ENCODE assay signal across 21 cellular contexts in genomic region chr20:44721785-44722054, GRCh38. TPM values are rescaled to one million over a fixed set of nuclear protein-coding genes. Genes with fewer than 3 reads are reported as not detected.
DNase-seq lines count a peak whose midpoint lies in the region; ATAC-seq and TF ChIP-seq lines count a peak whose summit lies in the region.
"Had no signal": no experiment of that assay in that cellular context is flagged by ENCODE, and none has a peak within 500 bp of the region (broad histone marks: within the 10 kb centered on the region; RNA-seq: fewer than 3 reads in every experiment).

No MANE protein-coding gene starts in this region.

- no peak overlapping the region for H4K8ac ChIP-seq in H9 (replicated peaks; ENCODE audit: insufficient read length, low read depth, low read length)

- no peak for TF ChIP-seq CTCF in HCT116 (IDR thresholded peaks at IDR 0.05 in 2 of 3, conservative IDR thresholded peaks at IDR 0.05 in 1 of 3; ENCODE audit: borderline replicate concordance in 1 of 3, insufficient read depth in 1 of 3, low read depth in 2 of 3, low read length in 2 of 3)
- no peak for TF ChIP-seq CTCF in RWPE1 (conservative IDR thresholded peaks at IDR 0.05; ENCODE audit: low read depth)
- TF ChIP-seq CTCF in dorsolateral prefrontal cortex (IDR thresholded peaks at IDR 0.05 in 54 of 56, conservative IDR thresholded peaks at IDR 0.05 in 2 of 56; ENCODE audit: low read depth in 1 of 56, partially characterized antibody in 56 of 56) = no peak
- TF ChIP-seq CTCF in suprapubic skin (IDR thresholded peaks at IDR 0.05) = no peak
- no peak for TF ChIP-seq CTCF in H9 (conservative IDR thresholded peaks at IDR 0.05)

- H3K9me3 Mint-ChIP-seq in H9 = no peaks in the 10 kb centered on the region
- H3K9me3 Mint-ChIP-seq: activated naive CD8-positive, alpha-beta T cell treated with anti-CD3 and anti-CD28 coated beads, Interleukin-2, amount 10 ng/mL, durations not matched to agents 7 days and 5 days; activated T-helper 17 cell treated with anti-CD3 and anti-CD28 coated beads, Interleukin-2, amount 50 U/mL, for 72 hours; CD8-positive, alpha-beta memory T cell; natural killer cell treated with Interleukin-12 subunit alpha and Interleukin-12 subunit beta and Interleukin-15 and Interleukin-18, amount 100 ng/mL, for 72 hours had no signal

- no peak for TF ChIP-seq POLR2A in HCT116 (IDR thresholded peaks at IDR 0.05; ENCODE audit: borderline replicate concordance, extremely low read depth, insufficient read depth, insufficient read length)
- TF ChIP-seq POLR2A in suprapubic skin (IDR thresholded peaks at IDR 0.05) = no peak

- no peak overlapping the region for H3K18ac ChIP-seq in H9 (ENCODE audit: insufficient read length, low read depth, low read length)

- H3K36me3 ChIP-seq in HCT116 (ENCODE audit: control insufficient read depth in 1 of 2, insufficient read depth in 2 of 2, low read length in 2 of 2) = no peaks in the 10 kb centered on the region
- H3K36me3 ChIP-seq in suprapubic skin = no peaks in the 10 kb centered on the region
- H3K36me3 ChIP-seq: colonic mucosa, WERI-Rb-1 had no signal

- H2BK15ac ChIP-seq in H9 (ENCODE audit: low read depth, low read length) = no peak overlapping the region

- H3K27ac ChIP-seq in HCT116 (ENCODE audit: low read depth, low read length) (peak overlapping the region; percentile 39), RWPE1 (peak overlapping the region; percentile 90), dorsolateral prefrontal cortex (peak overlapping the region in 42 of 59 donors; percentile 2 to 93 (median 86)), suprapubic skin (peak overlapping the region; percentile 86), H9 (ENCODE audit: insufficient read length, low read depth, low read length) (no peak overlapping the region)
- H3K27ac ChIP-seq: body of pancreas, colonic mucosa, WERI-Rb-1 had no signal

- H4K91ac ChIP-seq in H9 (ENCODE audit: insufficient read length, low read depth, low read length) = no peak overlapping the region

- H3K27me3 ChIP-seq in HCT116 (ENCODE audit: insufficient read depth, low read length) (no peaks in the 10 kb centered on the region), dorsolateral prefrontal cortex (no peaks in the 10 kb centered on the region), suprapubic skin (no peaks in the 10 kb centered on the region), H9 (ENCODE audit: insufficient read depth, low read length) (no peaks in the 10 kb centered on the region)
- H3K27me3 ChIP-seq: body of pancreas, colonic mucosa had no signal

- H3K27me3 Mint-ChIP-seq in H9 (ENCODE audit: low read depth) = no peaks in the 10 kb centered on the region
- H3K27me3 Mint-ChIP-seq: activated naive CD8-positive, alpha-beta T cell treated with anti-CD3 and anti-CD28 coated beads, Interleukin-2, amount 10 ng/mL, durations not matched to agents 7 days and 5 days; activated T-helper 17 cell treated with anti-CD3 and anti-CD28 coated beads, Interleukin-2, amount 50 U/mL, for 72 hours had no signal

- CTCF ChIA-PET in HCT116 (lab: Charles Lee) (interaction anchor here (1.2 to 1.7 kb wide), 2 partner anchors 10 to 38 kb away, joined by 4 to 6 read pairs; no protein-coding TSS in a partner anchor), RWPE1 (lab: Yijun Ruan, JAX) (interaction anchor here (1.1 to 2.0 kb wide), 2 partner anchors 29 to 38 kb away, joined by 3 to 8 read pairs; no protein-coding TSS in a partner anchor)

- no peak for ATAC-seq in HCT116
- ATAC-seq in GM21447 (IDR thresholded peaks at IDR 0.05; ENCODE audit: unreplicated experiment) = no peak
- ATAC-seq in GM19351 (IDR thresholded peaks at IDR 0.05; ENCODE audit: unreplicated experiment) = no peak
- ATAC-seq: activated T-helper 17 cell treated with anti-CD3 and anti-CD28 coated beads, Interleukin-2, amount 50 U/mL, for 72 hours; natural killer cell treated with Interleukin-12 subunit alpha and Interleukin-12 subunit beta and Interleukin-15 and Interleukin-18, amount 100 ng/mL, for 72 hours had no signal

- POLR2A ChIA-PET in HCT116 (lab: Charles Lee) = interaction anchor here (0.7 kb wide), 1 partner anchor 78 kb away, joined by 3 read pairs; no protein-coding TSS in a partner anchor
- POLR2A ChIA-PET in RWPE1 (lab: Yijun Ruan, JAX; ENCODE audit: low non-redundant PET) = no interaction called here

- no peaks in the 10 kb centered on the region for H4K20me1 ChIP-seq in HCT116 (ENCODE audit: insufficient read depth)
- no peaks in the 10 kb centered on the region for H4K20me1 ChIP-seq in H9 (ENCODE audit: control insufficient read depth, insufficient read depth, insufficient read length)

- H2AK5ac ChIP-seq in H9 (ENCODE audit: insufficient read length, low read length) = no peak overlapping the region

- TF ChIP-seq RAD21 in HCT116 (IDR thresholded peaks at IDR 0.05; ENCODE audit: low read depth) = no peak

- WGBS in suprapubic skin = 100% methylated on average over 1 of the region's 1 CpG
- WGBS in H9 (ENCODE audit: extremely low coverage, insufficient read length, low lambda C conversion rate) = no CpG with 5 or more reads among the region's 1 CpG

- H3K4me1 ChIP-seq in HCT116 (ENCODE audit: control insufficient read depth in 1 of 2, insufficient read depth in 2 of 2, low read length in 2 of 2) (peaks cover 29 to 30% of the 10 kb centered on the region in 2 experiments), suprapubic skin (peaks cover 24% of the 10 kb centered on the region), H9 (ENCODE audit: insufficient read depth, low read length) (no peaks in the 10 kb centered on the region)
- H3K4me1 ChIP-seq: colonic mucosa had no signal

- H3K56ac ChIP-seq in H9 (ENCODE audit: insufficient read length, low read depth, low read length) = no peak overlapping the region

- no peak overlapping the region for H3T11ph ChIP-seq in H9 (ENCODE audit: low read length)

- H2BK5ac ChIP-seq in H9 (ENCODE audit: insufficient read length, low read length) = no peak overlapping the region

- H3K4me2 ChIP-seq in HCT116 (ENCODE audit: low read length) (peak overlapping the region; percentile 61), H9 (ENCODE audit: insufficient read depth, insufficient read length, low read length) (no peak overlapping the region)

- H3K79me2 ChIP-seq in HCT116 (ENCODE audit: insufficient read depth, low read length) (no peaks in the 10 kb centered on the region), H9 (ENCODE audit: insufficient read depth, low read length) (no peaks in the 10 kb centered on the region)

- H3K4me3 ChIP-seq in HCT116 (replicated peaks in 1 of 2; ENCODE audit: low read depth in 1 of 2, low read length in 2 of 2) (0 out of 4 replicates have a peak overlapping the region, but pooled peaks of 1 of the 2 experiments have one; percentile 0), dorsolateral prefrontal cortex (no peak overlapping the region), suprapubic skin (no peak overlapping the region)
- H3K4me3 ChIP-seq: body of pancreas, colonic mucosa had no signal

- no peaks in the 10 kb centered on the region for H3K9me3 ChIP-seq in HCT116 (ENCODE audit: control insufficient read depth in 1 of 2, insufficient read depth in 1 of 2, low read depth in 1 of 2, low read length in 2 of 2)
- H3K9me3 ChIP-seq in suprapubic skin = no peaks in the 10 kb centered on the region
- no peaks in the 10 kb centered on the region for H3K9me3 ChIP-seq in H9 (ENCODE audit: control insufficient read depth, low read depth, low read length)
- H3K9me3 ChIP-seq: body of pancreas, colonic mucosa had no signal

- H3K79me1 ChIP-seq in H9 (ENCODE audit: insufficient read depth, low read depth, low read length, poor library complexity, severe bottlenecking) = no peaks in the 10 kb centered on the region

- H3K4ac ChIP-seq in H9 (ENCODE audit: low read depth, low read length) = no peak overlapping the region

- no peak overlapping the region for H2BK12ac ChIP-seq in H9 (ENCODE audit: insufficient read length, low read depth, low read length)

- H3K9me2 ChIP-seq in HCT116 (ENCODE audit: insufficient read depth) = no peaks in the 10 kb centered on the region

- H3K4me3 Mint-ChIP-seq in H9 = no peak overlapping the region
- H3K4me3 Mint-ChIP-seq: activated naive CD8-positive, alpha-beta T cell treated with anti-CD3 and anti-CD28 coated beads, Interleukin-2, amount 10 ng/mL, durations not matched to agents 7 days and 5 days; activated T-helper 17 cell treated with anti-CD3 and anti-CD28 coated beads, Interleukin-2, amount 50 U/mL, for 72 hours; CD8-positive, alpha-beta memory T cell; natural killer cell treated with Interleukin-12 subunit alpha and Interleukin-12 subunit beta and Interleukin-15 and Interleukin-18, amount 100 ng/mL, for 72 hours had no signal

- H3K9ac ChIP-seq in HCT116 (ENCODE audit: low read length) = no peak overlapping the region
- H3K9ac ChIP-seq in H9 (ENCODE audit: extremely low read depth, insufficient read length, low read length) = no peak overlapping the region

- no peak for DNase-seq in HCT116 (ENCODE audit: low read depth, low spot score)
- DNase-seq in RWPE1 (ENCODE audit: low spot score) = no peak
- no peak for DNase-seq in dorsolateral prefrontal cortex
- DNase-seq in suprapubic skin (ENCODE audit: low spot score in 2 of 2) = no peak
- DNase-seq in H9 = no peak
- DNase-seq in NCI-H1092 (lab: John Stamatoyannopoulos, UW) = no peak
- DNase-seq: activated naive CD8-positive, alpha-beta T cell treated with anti-CD3 and anti-CD28 coated beads, Interleukin-2, amount 10 ng/mL, durations not matched to agents 7 days and 5 days; CD8-positive, alpha-beta memory T cell; colonic mucosa; DMS153; NCI-H1105; NCI-H345; stimulated activated CD4-positive, alpha-beta T cell treated with anti-CD3 and anti-CD28 coated beads, Interleukin-1b, Interleukin-23, amount 100 ng/mL, for 48 hours; substantia nigra; WERI-Rb-1 had no signal

- H3K23ac ChIP-seq in H9 (ENCODE audit: insufficient read length, low read depth, low read length) = no peak overlapping the region

- no TSS peak for BruUV-seq in HCT116 (replicated peaks; lab: Mats Ljungman, UMichigan)

- peaks cover 7 to 10% of the 10 kb centered on the region in 2 experiments for H3K4me1 Mint-ChIP-seq in H9
- H3K4me1 Mint-ChIP-seq: activated T-helper 17 cell treated with anti-CD3 and anti-CD28 coated beads, Interleukin-2, amount 50 U/mL, for 72 hours; CD8-positive, alpha-beta memory T cell had no signal

- no peak overlapping the region for H3K27ac Mint-ChIP-seq in H9
- H3K27ac Mint-ChIP-seq: activated naive CD8-positive, alpha-beta T cell treated with anti-CD3 and anti-CD28 coated beads, Interleukin-2, amount 10 ng/mL, durations not matched to agents 7 days and 5 days; activated T-helper 17 cell treated with anti-CD3 and anti-CD28 coated beads, Interleukin-2, amount 50 U/mL, for 72 hours; CD8-positive, alpha-beta memory T cell; natural killer cell treated with Interleukin-12 subunit alpha and Interleukin-12 subunit beta and Interleukin-15 and Interleukin-18, amount 100 ng/mL, for 72 hours had no signal

- H4K5ac ChIP-seq in H9 (ENCODE audit: insufficient read length, low read depth, low read length) = no peak overlapping the region

- H3K36me3 Mint-ChIP-seq in H9 (ENCODE audit: insufficient read depth in 1 of 3, low read depth in 3 of 3) = no peaks in the 10 kb centered on the region
- H3K36me3 Mint-ChIP-seq: activated naive CD8-positive, alpha-beta T cell treated with anti-CD3 and anti-CD28 coated beads, Interleukin-2, amount 10 ng/mL, durations not matched to agents 7 days and 5 days; CD8-positive, alpha-beta memory T cell; natural killer cell treated with Interleukin-12 subunit alpha and Interleukin-12 subunit beta and Interleukin-15 and Interleukin-18, amount 100 ng/mL, for 72 hours had no signal

- intact Hi-C loops in HCT116 (cut with micrococcal nuclease) = no loop called here
- intact Hi-C loops in dorsolateral prefrontal cortex (cut with DNase I) = no loop called here

- no peak overlapping the region for H2BK120ac ChIP-seq in H9 (ENCODE audit: low read depth, low read length, poor library complexity, severe bottlenecking)

- H3K23me2 ChIP-seq in H9 (ENCODE audit: insufficient read length, low read depth, low read length, poor library complexity, severe bottlenecking) = no peaks in the 10 kb centered on the region

- RAD21 ChIA-PET in HCT116 (lab: Charles Lee; ENCODE audit: low non-redundant PET in 1 of 2, low total read pairs in 2 of 2, uncharacterized antibody in 2 of 2, unreplicated experiment in 2 of 2) = no interaction called here

- no peak for TF ChIP-seq EP300 in suprapubic skin (IDR thresholded peaks at IDR 0.05)

- H2BK20ac ChIP-seq in H9 (ENCODE audit: low read depth, low read length, poor library complexity, severe bottlenecking) = no peak overlapping the region

- H2AFZ ChIP-seq in HCT116 (ENCODE audit: low read depth, low read length, poor library complexity, severe bottlenecking) (no peak overlapping the region), H9 (ENCODE audit: low read length) (no peak overlapping the region)

- no peak overlapping the region for H3K14ac ChIP-seq in H9 (ENCODE audit: insufficient read depth, low read length)

RNA-seq across cellular contexts. Expression of gene CCN5, which starts 6.6 kb away (rescaled TPM):
- total RNA-seq in HCT116 (2021; ENCODE audit: unreplicated experiment) (0.20 TPM), dorsolateral prefrontal cortex (1 to 10 TPM in 81 of 120 experiments, under 1 TPM in 37, not detected in 2; 0.28 to 7.0 (median 1.4) TPM), suprapubic skin (100 to 1,000 TPM in 2 of 4 donors, 10 to 100 TPM in 2; 40.1 to 137 (median 87.9) TPM), H9 (2021) (not detected in 2 replicates)
- polyA plus RNA-seq in HCT116 (2012) = 0.15 and 0.21 TPM in 2 replicates
- total RNA-seq: activated naive CD8-positive, alpha-beta T cell treated with anti-CD3 and anti-CD28 coated beads, Interleukin-2, amount 10 ng/mL, durations not matched to agents 7 days and 5 days; activated T-helper 17 cell treated with anti-CD3 and anti-CD28 coated beads, Interleukin-2, amount 50 U/mL, for 72 hours; CD8-positive, alpha-beta memory T cell; natural killer cell treated with Interleukin-12 subunit alpha and Interleukin-12 subunit beta and Interleukin-15 and Interleukin-18, amount 100 ng/mL, for 72 hours; T-helper 2 cell treated with Interferon-gamma antibody and Interleukin-4, amounts not matched to agents 100 ng/mL and 5 ng/mL, for 36 hours had no signal
- polyA plus RNA-seq: CD8-positive, alpha-beta memory T cell had no signal

RNA-seq across cellular contexts. Expression of gene KCNK15, which starts 23.9 kb away (rescaled TPM):
- total RNA-seq in HCT116 (2021; ENCODE audit: unreplicated experiment) (not detected), dorsolateral prefrontal cortex (1 to 10 TPM in 5 of 120 experiments, under 1 TPM in 98, not detected in 17; 0.17 to 1.8 (median 0.44) TPM), suprapubic skin (1 to 10 TPM in 3 of 4 donors, under 1 TPM in 1; 0.57 to 1.9 (median 1.4) TPM), H9 (2021) (0.33 and 0.39 TPM in 2 replicates)
- polyA plus RNA-seq in HCT116 (2012) = not detected in 2 replicates
- total RNA-seq: activated naive CD8-positive, alpha-beta T cell treated with anti-CD3 and anti-CD28 coated beads, Interleukin-2, amount 10 ng/mL, durations not matched to agents 7 days and 5 days; T-helper 2 cell treated with Interferon-gamma antibody and Interleukin-4, amounts not matched to agents 100 ng/mL and 5 ng/mL, for 36 hours had no signal
- polyA plus RNA-seq: CD8-positive, alpha-beta memory T cell had no signal

Comparison
In these comparisons a context has a peak if more than half of its experiments do, and no peak if none do; other contexts are left out.
1. RNA of gene CCN5, which starts 6.6 kb away (total RNA-seq): 40.1 to 137 TPM in suprapubic skin; 0.28 to 7.0 TPM in dorsolateral prefrontal cortex, 0.20 TPM in HCT116 (single experiment) and not detected in H9; every median in the first group is over 4 times any median in the second.